ENCODE assay signal across 13 cellular contexts in genomic region chr7:3027005-3027404, GRCh38. TPM values are rescaled to one million over a fixed set of nuclear protein-coding genes. Genes with fewer than 3 reads are reported as not detected.
A peak's percentile ranks its signal among the peaks of the same experiment; 100 is the strongest.
DNase-seq lines count a peak whose midpoint lies in the region; TF ChIP-seq lines count a peak whose summit lies in the region.
"Had no signal": no experiment of that assay in that cellular context is flagged by ENCODE, and none has a peak within 500 bp of the region (broad histone marks: within the 10 kb centered on the region; RNA-seq: fewer than 3 reads in every experiment).

No MANE protein-coding gene starts in this region.

- H3K14ac ChIP-seq in trophoblast cell (ENCODE audit: low read length) = no peak overlapping the region

- H3K36me3 ChIP-seq in BE2C (no peaks in the 10 kb centered on the region), endodermal cell (ENCODE audit: control insufficient read depth, insufficient read depth, low read length) (no peaks in the 10 kb centered on the region), trophoblast cell (ENCODE audit: control insufficient read depth in 1 of 2, insufficient read depth in 2 of 2, low read length in 2 of 2) (no peaks in the 10 kb centered on the region)
- H3K36me3 ChIP-seq: SJSA1 had no signal

- H3K27me3 ChIP-seq in BE2C (no peaks in the 10 kb centered on the region; the same call in 1 of the 2 replicates), endodermal cell (ENCODE audit: control insufficient read depth, insufficient read depth, low read length, poor library complexity, severe bottlenecking) (no peaks in the 10 kb centered on the region), trophoblast cell (ENCODE audit: insufficient read depth, low read length) (no peaks in the 10 kb centered on the region)
- H3K27me3 ChIP-seq: body of pancreas, SJSA1 had no signal

- H2BK120ac ChIP-seq in trophoblast cell (ENCODE audit: insufficient read depth, low read length, poor library complexity) = no peak overlapping the region

- WGBS in endodermal cell (ENCODE audit: insufficient coverage in 1 of 2, insufficient read length in 1 of 2), 2 experiments = 96 to 100% methylated on average over 11 to 13 of the region's 13 CpGs
- no CpG with 5 or more reads among the region's 13 CpGs for WGBS in trophoblast cell (ENCODE audit: extremely low coverage, insufficient coverage, insufficient read length)

- no peak overlapping the region for H3K4me3 Mint-ChIP-seq in activated naive CD8-positive, alpha-beta T cell
- H3K4me3 Mint-ChIP-seq in endodermal cell = no peak overlapping the region

- no peak overlapping the region for H2AFZ ChIP-seq in trophoblast cell (ENCODE audit: insufficient read depth, low read length, poor library complexity)

- no peak overlapping the region for H4K12ac ChIP-seq in trophoblast cell (ENCODE audit: low read depth, low read length)

- H3K18ac ChIP-seq in trophoblast cell (ENCODE audit: low read length) = no peak overlapping the region

- H3K79me2 ChIP-seq in trophoblast cell (ENCODE audit: control insufficient read depth, insufficient read depth, low read length, poor library complexity) = no peaks in the 10 kb centered on the region

- H3K27ac ChIP-seq in endodermal cell (ENCODE audit: low read depth, low read length) (no peak overlapping the region), trophoblast cell (ENCODE audit: low read depth, low read length) (no peak overlapping the region)
- H3K27ac ChIP-seq: body of pancreas, SJSA1 had no signal

- H3K4me1 ChIP-seq in BE2C = no peaks in the 10 kb centered on the region
- peaks cover 4% of the 10 kb centered on the region for H3K4me1 ChIP-seq in endodermal cell (ENCODE audit: control insufficient read depth, insufficient read depth, low read length)
- H3K4me1 ChIP-seq in trophoblast cell (ENCODE audit: control insufficient read depth in 1 of 2, insufficient read depth in 2 of 2, low read length in 2 of 2) = peaks cover 4 to 5% of the 10 kb centered on the region in 2 experiments

- H3K9me3 ChIP-seq in BE2C = no peaks in the 10 kb centered on the region
- H3K9me3 ChIP-seq in endodermal cell (ENCODE audit: control insufficient read depth, low read length) = peaks cover 7% of the 10 kb centered on the region
- peaks cover 2% of the 10 kb centered on the region for H3K9me3 ChIP-seq in trophoblast cell (ENCODE audit: insufficient read depth, low read depth, low read length)
- H3K9me3 ChIP-seq: body of pancreas, SJSA1 had no signal

- peaks cover 1% of the 10 kb centered on the region for H3K9me3 Mint-ChIP-seq in activated naive CD8-positive, alpha-beta T cell (ENCODE audit: low read depth)
- H3K9me3 Mint-ChIP-seq in endodermal cell = peaks cover 4% of the 10 kb centered on the region

- no peak overlapping the region for H3K4ac ChIP-seq in trophoblast cell (ENCODE audit: low read depth, low read length)

- H3K4me1 Mint-ChIP-seq in activated naive CD8-positive, alpha-beta T cell (ENCODE audit: low read depth) = peaks cover 52% of the 10 kb centered on the region
- peaks cover 15% of the 10 kb centered on the region for H3K4me1 Mint-ChIP-seq in endodermal cell

- H3K4me2 ChIP-seq in trophoblast cell (ENCODE audit: low read length) = no peak overlapping the region

- H3K4me3 ChIP-seq in BE2C (ENCODE audit: low read depth, low read length) (peak overlapping the region; percentile 12; the same call in 1 of the 2 replicates), endodermal cell (ENCODE audit: low read length) (no peak overlapping the region), trophoblast cell (ENCODE audit: low read depth, low read length) (no peak overlapping the region)
- H3K4me3 ChIP-seq: body of pancreas, SJSA1 had no signal

- H2AK5ac ChIP-seq in trophoblast cell (ENCODE audit: low read length) = no peak overlapping the region

- DNase-seq in BE2C = peak; percentile 20
- DNase-seq in M059J (ENCODE audit: low read depth) = peak; percentile 45
- DNase-seq in mesenteric fat pad (ENCODE audit: low spot score) = peak; percentile 53
- no peak for DNase-seq in NCI-H524 treated with DMSO at 0.1 percent for 48 hours (lab: John Stamatoyannopoulos, UW)
- DNase-seq in endodermal cell = no peak
- DNase-seq in NCI-H2029 treated with DMSO at 0.1 percent for 48 hours (lab: John Stamatoyannopoulos, UW) = no peak
- DNase-seq in trophoblast cell = no peak
- DNase-seq: kidney, NCI-H1417 treated with DMSO at 0.1 percent for 48 hours had no signal

- H2BK12ac ChIP-seq in trophoblast cell (ENCODE audit: low read length) = no peak overlapping the region

- TF ChIP-seq CTCF in BE2C (IDR thresholded peaks at IDR 0.05; ENCODE audit: low read depth, low read length) (no peak), endodermal cell (conservative IDR thresholded peaks at IDR 0.05) (no peak)

- peaks cover 37% of the 10 kb centered on the region for H3K36me3 Mint-ChIP-seq in activated naive CD8-positive, alpha-beta T cell
- H3K36me3 Mint-ChIP-seq in endodermal cell (ENCODE audit: low read depth) = peaks cover 3% of the 10 kb centered on the region

- H3K9ac ChIP-seq in endodermal cell (ENCODE audit: extremely low read depth, low read length, poor library complexity, severe bottlenecking) (no peak overlapping the region), trophoblast cell (ENCODE audit: low read length) (no peak overlapping the region)

- no peak overlapping the region for H4K91ac ChIP-seq in trophoblast cell (ENCODE audit: low read depth, low read length)

- H3K27ac Mint-ChIP-seq in activated naive CD8-positive, alpha-beta T cell = peak overlapping the region; percentile 89
- no peak overlapping the region for H3K27ac Mint-ChIP-seq in endodermal cell

- H3K23ac ChIP-seq in trophoblast cell (ENCODE audit: low read length) = no peak overlapping the region

- no peaks in the 10 kb centered on the region for H3K79me1 ChIP-seq in trophoblast cell (ENCODE audit: low read length)

- no peak overlapping the region for H4K8ac ChIP-seq in trophoblast cell (ENCODE audit: low read depth, low read length)

- H2BK5ac ChIP-seq in trophoblast cell (ENCODE audit: low read depth, low read length, poor library complexity) = no peak overlapping the region

- no peaks in the 10 kb centered on the region for H3K27me3 Mint-ChIP-seq in activated naive CD8-positive, alpha-beta T cell
- no peaks in the 10 kb centered on the region for H3K27me3 Mint-ChIP-seq in endodermal cell (ENCODE audit: insufficient read depth)

RNA-seq across cellular contexts. Expression of gene CARD11, which starts 16.7 kb away (rescaled TPM):
- not detected for polyA plus RNA-seq in BE2C (2012; ENCODE audit: insufficient read depth, insufficient read length, low read depth)
- 2.2 and 5.2 TPM in 2 replicates for total RNA-seq in M059J (2014; rRNA removed; shearing (Covaris generic))
- total RNA-seq in mesenteric fat pad (0.42 TPM), endodermal cell (10 to 100 TPM in 1 of 2 donors, 1 to 10 TPM in 1; 7.2 to 10.8 TPM)
- 2.1 TPM for polyA plus RNA-seq in endodermal cell (2013, experiment 1 of 2)
- polyA plus RNA-seq in endodermal cell (2013, experiment 2 of 2) = 1.4 TPM
- polyA plus RNA-seq in trophoblast cell (2013) = 2.4 and 2.7 TPM in 2 replicates
- polyA plus RNA-seq: BJ had no signal

Comparison
In these comparisons a context has a peak if more than half of its experiments do, and no peak if none do; other contexts are left out.
1. DNase-seq: peak in BE2C (single experiment), M059J (single experiment) and mesenteric fat pad (single experiment); none in NCI-H524 treated with DMSO at 0.1 percent for 48 hours (single experiment), endodermal cell (single experiment), NCI-H2029 treated with DMSO at 0.1 percent for 48 hours (single experiment) and trophoblast cell (0 of 2).